ENCODE assay signal across 8 cellular contexts in genomic region chr19:17511724-17512573, GRCh38. TPM values are rescaled to one million over a fixed set of nuclear protein-coding genes. Genes with fewer than 3 reads are reported as not detected.
DNase-seq lines count a peak whose midpoint lies in the region; ATAC-seq and TF ChIP-seq lines count a peak whose summit lies in the region.

No MANE protein-coding gene starts in this region.

- H3K9ac ChIP-seq in HUES48 (ENCODE audit: low read depth, low read length) (peak overlapping the region; percentile 94), neural progenitor cell (peak overlapping the region; percentile 71), stomach smooth muscle (ENCODE audit: low read length in 2 of 2) (peak overlapping the region; percentile 69 to 96)

- H3K27ac ChIP-seq in HUES48 (ENCODE audit: low read depth, low read length) (peak overlapping the region; percentile 97), RWPE1 (peak overlapping the region; percentile 98), neural progenitor cell (peak overlapping the region; percentile 72), stomach smooth muscle (ENCODE audit: low read length) (peak overlapping the region; percentile 94)

- H3K4me2 ChIP-seq in neural progenitor cell: peak overlapping the region; percentile 82

- POLR2A ChIA-PET in RWPE1 (lab: Yijun Ruan, JAX; ENCODE audit: low non-redundant PET): interaction anchor here (0.6 to 0.8 kb wide), 2 partner anchors 8 to 17 kb away, joined by 3 to 5 read pairs; no protein-coding TSS in a partner anchor

- H3K27me3 ChIP-seq in HUES48 (ENCODE audit: control insufficient read depth, insufficient read depth, low read length) (no peaks in the 10 kb centered on the region), neural progenitor cell (no peaks in the 10 kb centered on the region), stomach smooth muscle (ENCODE audit: control insufficient read depth in 1 of 2, insufficient read depth in 2 of 2, low read length in 2 of 2) (no peaks in the 10 kb centered on the region)

- H3K36me3 Mint-ChIP-seq in neural progenitor cell: peaks cover 10% of the 10 kb centered on the region

- peaks cover 6% of the 10 kb centered on the region for H3K36me3 ChIP-seq in HUES48 (ENCODE audit: control insufficient read depth, insufficient read depth, low read length)
- H3K36me3 ChIP-seq in neural progenitor cell: no peaks in the 10 kb centered on the region
- H3K36me3 ChIP-seq in stomach smooth muscle (ENCODE audit: control insufficient read depth in 2 of 2, insufficient read depth in 2 of 2, low read length in 2 of 2): peaks cover 0 to under 1% of the 10 kb centered on the region in 2 donors

- H3K4me1 ChIP-seq in HUES48 (ENCODE audit: control insufficient read depth, insufficient read depth, low read length) (0 out of 2 replicates have a peak, but pooled peaks cover 7% of the 10 kb centered on the region), neural progenitor cell (peaks cover 6% of the 10 kb centered on the region), stomach smooth muscle (ENCODE audit: control insufficient read depth, insufficient read depth, low read length) (peaks cover 20% of the 10 kb centered on the region)

- CTCF ChIA-PET in RWPE1 (lab: Yijun Ruan, JAX): no interaction called here

- H2AFZ ChIP-seq in neural progenitor cell (replicated peaks): peak overlapping the region; percentile 74

- peaks cover 24% of the 10 kb centered on the region for H3K4me1 Mint-ChIP-seq in neural progenitor cell

- peaks cover 4% of the 10 kb centered on the region for H3K9me3 Mint-ChIP-seq in neural progenitor cell

- H3K27me3 Mint-ChIP-seq in neural progenitor cell (ENCODE audit: insufficient read depth, low read depth): peaks cover 4% of the 10 kb centered on the region

- peaks cover 22% of the 10 kb centered on the region for H3F3A ChIP-seq in neural progenitor cell (ENCODE audit: low read depth)

- no peak overlapping the region for H3K27ac Mint-ChIP-seq in neural progenitor cell

- H3K79me2 ChIP-seq in neural progenitor cell (ENCODE audit: low read depth): peaks cover 30% of the 10 kb centered on the region

- peaks cover 10% of the 10 kb centered on the region for H4K20me1 ChIP-seq in neural progenitor cell (ENCODE audit: low read depth)

- peak overlapping the region; percentile 93 for H3K4me3 Mint-ChIP-seq in neural progenitor cell

- TF ChIP-seq CTCF in RWPE1 (conservative IDR thresholded peaks at IDR 0.05; ENCODE audit: low read depth): no peak; the same call in 1 of the 2 replicates
- no peak for TF ChIP-seq CTCF in fibroblast of villous mesenchyme (IDR thresholded peaks at IDR 0.05; ENCODE audit: insufficient read depth, low read depth, low read length)
- TF ChIP-seq CTCF in neural progenitor cell (IDR thresholded peaks at IDR 0.05): no peak

- ATAC-seq in GM21423 (IDR thresholded peaks at IDR 0.05; ENCODE audit: unreplicated experiment): peak; percentile 65

- peak overlapping the region; percentile 93 for H3K4me3 ChIP-seq in HUES48 (ENCODE audit: low read depth, low read length)
- H3K4me3 ChIP-seq in fibroblast of villous mesenchyme (ENCODE audit: low read depth, low read length): peak overlapping the region; percentile 82
- H3K4me3 ChIP-seq in neural progenitor cell: peak overlapping the region; percentile 64
- peak overlapping the region; percentile 77 to 88 for H3K4me3 ChIP-seq in stomach smooth muscle (ENCODE audit: low read length in 2 of 2)

- DNase-seq in DMS153 (lab: John Stamatoyannopoulos, UW): peak; percentile 75
- DNase-seq in RWPE1 (ENCODE audit: low spot score): peak; percentile 73
- peak; percentile 73 for DNase-seq in activated T-helper 9 cell treated with anti-CD3 and anti-CD28 coated beads, Interleukin-2, amount 50 U/mL, for 16 hours (ENCODE audit: low read depth)
- DNase-seq in fibroblast of villous mesenchyme (ENCODE audit: low read depth): peak; percentile 90
- DNase-seq in neural progenitor cell (ENCODE audit: low spot score): peak; percentile 88

- no peaks in the 10 kb centered on the region for H3K9me3 ChIP-seq in HUES48 (ENCODE audit: control insufficient read depth, insufficient read depth, low read length)
- no peaks in the 10 kb centered on the region for H3K9me3 ChIP-seq in neural progenitor cell (ENCODE audit: low read depth)
- no peaks in the 10 kb centered on the region for H3K9me3 ChIP-seq in stomach smooth muscle (ENCODE audit: control insufficient read depth in 2 of 2, low read length in 2 of 2)

RNA-seq across cellular contexts. Expression of gene PGLS, which starts 0.5 kb away (rescaled TPM):
- total RNA-seq in fibroblast of villous mesenchyme: 41.5 and 75.4 TPM in 2 replicates
- 22.8 and 86.0 TPM in 2 replicates for total RNA-seq in neural progenitor cell (ENCODE audit: low replicate concordance)

RNA-seq across cellular contexts. Expression of gene SLC27A1, which starts 41.6 kb away (rescaled TPM):
- total RNA-seq in fibroblast of villous mesenchyme (10.8 and 15.5 TPM in 2 replicates), neural progenitor cell (ENCODE audit: low replicate concordance) (13.9 and 22.4 TPM in 2 replicates)

RNA-seq across cellular contexts. Expression of gene COLGALT1, which starts 43.5 kb away (rescaled TPM):
- 103 and 119 TPM in 2 replicates for total RNA-seq in fibroblast of villous mesenchyme
- total RNA-seq in neural progenitor cell (ENCODE audit: low replicate concordance): 38.4 and 60.3 TPM in 2 replicates

RNA-seq across cellular contexts. Expression of gene NXNL1, which starts 51.2 kb away (rescaled TPM):
- total RNA-seq in fibroblast of villous mesenchyme (not detected in 2 replicates), neural progenitor cell (ENCODE audit: low replicate concordance) (not detected in 2 replicates)

Comparison
In these comparisons a context has a peak if more than half of its experiments do, and no peak if none do; other contexts are left out.
1. Peak in every context shown above with its lines: DNase-seq, ATAC-seq, H3K4me3 ChIP-seq and H3K27ac ChIP-seq.